In the genomic region with DNA sequence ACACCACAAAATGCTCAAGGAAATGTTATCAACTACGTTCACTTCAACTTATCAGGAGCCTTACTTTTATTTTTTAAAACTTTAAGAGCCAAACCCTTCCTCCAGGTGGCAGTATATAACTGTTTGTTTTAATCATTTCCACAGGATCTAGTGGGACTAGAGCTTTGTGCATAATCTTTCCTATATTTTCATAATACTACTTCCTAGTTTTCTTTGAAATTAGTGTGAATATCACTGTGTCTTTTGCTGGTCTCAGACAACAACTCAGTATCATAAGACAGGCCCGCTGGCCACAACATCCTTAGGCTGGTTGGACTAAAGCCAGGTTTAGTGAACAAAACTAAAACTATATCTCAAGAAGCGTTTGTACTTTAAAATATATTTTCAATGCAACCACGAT, we compare ENCODE assay signal across 8 cellular contexts.
DNase-seq lines count a peak whose midpoint lies in the region; ATAC-seq and TF ChIP-seq lines count a peak whose summit lies in the region.

No MANE protein-coding gene starts in this region.

- no peaks in the 10 kb centered on the region for H3K9me3 ChIP-seq in WERI-Rb-1 (ENCODE audit: severe bottlenecking)
- no peaks in the 10 kb centered on the region for H3K9me3 ChIP-seq in smooth muscle cell (replicated peaks; ENCODE audit: low read depth)

- H3K36me3 ChIP-seq in WERI-Rb-1 (no peaks in the 10 kb centered on the region), smooth muscle cell (ENCODE audit: low read depth) (no peaks in the 10 kb centered on the region)

- no peak overlapping the region for H2AFZ ChIP-seq in smooth muscle cell (ENCODE audit: low read depth)

- no peaks in the 10 kb centered on the region for H4K20me1 ChIP-seq in smooth muscle cell (ENCODE audit: low read depth)

- no peaks in the 10 kb centered on the region for H3K79me2 ChIP-seq in smooth muscle cell (ENCODE audit: low read depth)

- H3K27me3 ChIP-seq in WERI-Rb-1 (ENCODE audit: insufficient read depth, low read depth, severe bottlenecking) (no peaks in the 10 kb centered on the region), smooth muscle cell (ENCODE audit: low read depth) (no peaks in the 10 kb centered on the region)

- H3K27ac ChIP-seq in WERI-Rb-1 (no peak overlapping the region), smooth muscle cell (ENCODE audit: low read depth) (no peak overlapping the region)

- no peak overlapping the region for H3K9ac ChIP-seq in smooth muscle cell (ENCODE audit: low read depth)

- H3K4me1 Mint-ChIP-seq in stimulated activated naive CD8-positive, alpha-beta T cell treated with anti-CD3 and anti-CD28 coated beads, Interleukin-15, amount 100 ng/mL, for 72 hours, result peaks cover 30% of the 10 kb centered on the region

- no peak overlapping the region for H3K4me2 ChIP-seq in smooth muscle cell

- ATAC-seq in stimulated activated naive CD8-positive, alpha-beta T cell treated with anti-CD3 and anti-CD28 coated beads, Interleukin-15, amount 100 ng/mL, for 72 hours, result peak; percentile 39
- no peak for ATAC-seq in stimulated activated naive CD8-positive, alpha-beta T cell treated with anti-CD3 and anti-CD28 coated beads, Interleukin-15, Interleukin-2, amounts not matched to agents 100 U/mL and 50 U/mL, for 24 hours
- ATAC-seq in HG03469 (IDR thresholded peaks at IDR 0.05; ENCODE audit: unreplicated experiment), result no peak
- ATAC-seq in GM18867 (IDR thresholded peaks at IDR 0.05; ENCODE audit: unreplicated experiment), result no peak

- TF ChIP-seq CTCF in WERI-Rb-1 (IDR thresholded peaks at IDR 0.05; ENCODE audit: low read depth, low read length) (peak; percentile 40; the same call in 1 of the 2 replicates), smooth muscle cell (IDR thresholded peaks at IDR 0.05; ENCODE audit: borderline replicate concordance, insufficient read depth, poor library complexity, severe bottlenecking) (peak; percentile 72)

- no peak overlapping the region for H3K4me3 Mint-ChIP-seq in stimulated activated naive CD8-positive, alpha-beta T cell treated with anti-CD3 and anti-CD28 coated beads, Interleukin-15, amount 100 ng/mL, for 72 hours

- H3F3A ChIP-seq in smooth muscle cell (ENCODE audit: low read depth), result no peaks in the 10 kb centered on the region

- 71% methylated on average over 4 of the region's 4 CpGs for WGBS in smooth muscle cell (ENCODE audit: low lambda C conversion rate)

- no peak for DNase-seq in stimulated activated naive CD8-positive, alpha-beta T cell treated with anti-CD3 and anti-CD28 coated beads, Interleukin-15, amount 100 ng/mL, for 72 hours
- no peak for DNase-seq in stimulated activated naive CD8-positive, alpha-beta T cell treated with anti-CD3 and anti-CD28 coated beads, Interleukin-15, Interleukin-2, amounts not matched to agents 100 U/mL and 50 U/mL, for 24 hours
- DNase-seq in NCI-H2029 treated with DMSO at 0.1 percent for 48 hours (lab: John Stamatoyannopoulos, UW) (peak; percentile 67), WERI-Rb-1 (no peak), globus pallidus (ENCODE audit: low spot score) (peak; percentile 68), smooth muscle cell (lab: John Stamatoyannopoulos, UW; ENCODE audit: unreplicated experiment) (no peak)

- no peaks in the 10 kb centered on the region for H3K4me1 ChIP-seq in smooth muscle cell (ENCODE audit: low read depth)

- H3K27ac Mint-ChIP-seq in stimulated activated naive CD8-positive, alpha-beta T cell treated with anti-CD3 and anti-CD28 coated beads, Interleukin-15, amount 100 ng/mL, for 72 hours, result no peak overlapping the region

- H3K4me3 ChIP-seq in WERI-Rb-1 (ENCODE audit: low read depth, low read length), result no peak overlapping the region
- no peak overlapping the region for H3K4me3 ChIP-seq in smooth muscle cell

- no peaks in the 10 kb centered on the region for H3K9me3 Mint-ChIP-seq in stimulated activated naive CD8-positive, alpha-beta T cell treated with anti-CD3 and anti-CD28 coated beads, Interleukin-15, amount 100 ng/mL, for 72 hours

- H3K27me3 Mint-ChIP-seq in stimulated activated naive CD8-positive, alpha-beta T cell treated with anti-CD3 and anti-CD28 coated beads, Interleukin-15, amount 100 ng/mL, for 72 hours, result no peaks in the 10 kb centered on the region

Comparison
In these comparisons a context has a peak if more than half of its experiments do, and no peak if none do; other contexts are left out.
1. DNase-seq: peak in NCI-H2029 treated with DMSO at 0.1 percent for 48 hours (single experiment) and globus pallidus (single experiment); none in stimulated activated naive CD8-positive, alpha-beta T cell treated with anti-CD3 and anti-CD28 coated beads, Interleukin-15, amount 100 ng/mL, for 72 hours (0 of 2), stimulated activated naive CD8-positive, alpha-beta T cell treated with anti-CD3 and anti-CD28 coated beads, Interleukin-15, Interleukin-2, amounts not matched to agents 100 U/mL and 50 U/mL, for 24 hours (single experiment), WERI-Rb-1 (single experiment) and smooth muscle cell (single experiment).